10 cellular contexts compared by ENCODE assay signal in genomic region chr6:170129691-170130171, GRCh38.
DNase-seq lines count a peak whose midpoint lies in the region; ATAC-seq and TF ChIP-seq lines count a peak whose summit lies in the region.
"Had no signal": no experiment of that assay in that cellular context is flagged by ENCODE, and none has a peak within 500 bp of the region (broad histone marks: within the 10 kb centered on the region; RNA-seq: fewer than 3 reads in every experiment).

No MANE protein-coding gene starts in this region.

- no peaks in the 10 kb centered on the region for H3K4me1 Mint-ChIP-seq in CD14-positive monocyte
- H3K4me1 Mint-ChIP-seq in chondrocyte (ENCODE audit: low read depth) = peaks cover 6% of the 10 kb centered on the region
- H3K4me1 Mint-ChIP-seq in Caco-2 (ENCODE audit: low read depth, unreplicated experiment) = peaks cover 13% of the 10 kb centered on the region
- no peaks in the 10 kb centered on the region for H3K4me1 Mint-ChIP-seq in activated CD4-positive, alpha-beta T cell treated with anti-CD3 and anti-CD28 coated beads, Interleukin-2, amount 10 ng/mL, durations not matched to agents 7 days and 5 days
- H3K4me1 Mint-ChIP-seq in HFFc6 (ENCODE audit: low read depth) = no peaks in the 10 kb centered on the region

- H3K4me1 ChIP-seq in Caco-2 = peaks cover 14% of the 10 kb centered on the region

- peaks cover 0 to 2% (median 0%) of the 10 kb centered on the region in 7 donors for H3K9me3 Mint-ChIP-seq in CD14-positive monocyte
- no peaks in the 10 kb centered on the region for H3K9me3 Mint-ChIP-seq in chondrocyte (ENCODE audit: low read depth)
- H3K9me3 Mint-ChIP-seq in Caco-2 (ENCODE audit: unreplicated experiment) = no peaks in the 10 kb centered on the region
- no peaks in the 10 kb centered on the region for H3K9me3 Mint-ChIP-seq in activated CD4-positive, alpha-beta T cell treated with anti-CD3 and anti-CD28 coated beads, Interleukin-2, amount 10 ng/mL, durations not matched to agents 7 days and 5 days
- H3K9me3 Mint-ChIP-seq in HFFc6 = peaks cover 55% of the 10 kb centered on the region

- H3K36me3 ChIP-seq in Caco-2 (ENCODE audit: control insufficient read depth, insufficient read depth, low read length) = no peaks in the 10 kb centered on the region

- CTCF ChIA-PET in Caco-2 (lab: Charles Lee) = no interaction called here
- CTCF ChIA-PET in activated CD4-positive, alpha-beta T cell treated with anti-CD3 and anti-CD28 coated beads, Interleukin-2, amount 10 ng/mL, durations not matched to agents 7 days and 5 days (lab: Charles Lee) = no interaction called here

- POLR2A ChIA-PET in Caco-2 (lab: Charles Lee) = no interaction called here
- POLR2A ChIA-PET in activated CD4-positive, alpha-beta T cell treated with anti-CD3 and anti-CD28 coated beads, Interleukin-2, amount 10 ng/mL, durations not matched to agents 7 days and 5 days (lab: Charles Lee) = no interaction called here

- intact Hi-C loops in CD14-positive monocyte (cut with micrococcal nuclease) = no loop called here
- intact Hi-C loops in Caco-2 (cut with micrococcal nuclease; ENCODE audit: unreplicated experiment) = no loop called here

- H3K4me3 ChIP-seq in Caco-2 (ENCODE audit: low read depth, low read length) = no peak overlapping the region

- BruUV-seq in Caco-2 (replicated peaks; lab: Mats Ljungman, UMichigan) = no TSS peak

- H3K36me3 Mint-ChIP-seq in CD14-positive monocyte (no peaks in the 10 kb centered on the region), chondrocyte (ENCODE audit: low read depth) (no peaks in the 10 kb centered on the region), Caco-2 (ENCODE audit: insufficient read depth, unreplicated experiment) (peaks cover 4% of the 10 kb centered on the region), HFFc6 (ENCODE audit: low read depth) (no peaks in the 10 kb centered on the region; the same call in 1 of the 2 replicates)
- H3K36me3 Mint-ChIP-seq in activated CD4-positive, alpha-beta T cell treated with anti-CD3 and anti-CD28 coated beads, Interleukin-2, amount 10 ng/mL, durations not matched to agents 7 days and 5 days (ENCODE audit: low read depth) = no peaks in the 10 kb centered on the region

- H3K27me3 ChIP-seq in Caco-2 (replicated peaks; ENCODE audit: control insufficient read depth, insufficient read depth, low read length) = no peaks in the 10 kb centered on the region

- H3K27me3 Mint-ChIP-seq in CD14-positive monocyte (ENCODE audit: low read depth in 3 of 3) = peaks cover 3 to 7% (median 6%) of the 10 kb centered on the region in 3 donors
- peaks cover 14% of the 10 kb centered on the region for H3K27me3 Mint-ChIP-seq in chondrocyte (ENCODE audit: low read depth)
- H3K27me3 Mint-ChIP-seq in Caco-2 (ENCODE audit: insufficient read depth, unreplicated experiment) = no peaks in the 10 kb centered on the region
- no peaks in the 10 kb centered on the region for H3K27me3 Mint-ChIP-seq in activated CD4-positive, alpha-beta T cell treated with anti-CD3 and anti-CD28 coated beads, Interleukin-2, amount 10 ng/mL, durations not matched to agents 7 days and 5 days
- peaks cover 2% of the 10 kb centered on the region; the same call in 1 of the 2 replicates for H3K27me3 Mint-ChIP-seq in HFFc6 (ENCODE audit: insufficient read depth)

- H3K27ac Mint-ChIP-seq in CD14-positive monocyte (peak overlapping the region in 1 of 7 donors; percentile 46), chondrocyte (ENCODE audit: unreplicated experiment) (peak overlapping the region; percentile 77), Caco-2 (ENCODE audit: unreplicated experiment) (no peak overlapping the region), HFFc6 (no peak overlapping the region)
- no peak overlapping the region for H3K27ac Mint-ChIP-seq in activated CD4-positive, alpha-beta T cell treated with anti-CD3 and anti-CD28 coated beads, Interleukin-2, amount 10 ng/mL, durations not matched to agents 7 days and 5 days

- peak; percentile 28 for DNase-seq in CD14-positive monocyte (ENCODE audit: low spot score)
- DNase-seq in NCI-H146 treated with DMSO at 0.1 percent for 48 hours (lab: John Stamatoyannopoulos, UW; ENCODE audit: unreplicated experiment) = peak; percentile 91
- DNase-seq in chondrocyte (ENCODE audit: low spot score) = peak; percentile 93
- peak; percentile 56 for DNase-seq in mucosa of gallbladder (ENCODE audit: low spot score)
- no peak for DNase-seq in Caco-2
- no peak for DNase-seq in activated CD4-positive, alpha-beta T cell treated with anti-CD3 and anti-CD28 coated beads, Interleukin-2, amount 10 ng/mL, durations not matched to agents 7 days and 5 days
- no peak for DNase-seq in HFFc6
- DNase-seq: cerebellar nuclear complex, DND-41 had no signal

- ATAC-seq in GM21717 (IDR thresholded peaks at IDR 0.05; ENCODE audit: unreplicated experiment) = no peak

- H3K9me3 ChIP-seq in Caco-2 = no peaks in the 10 kb centered on the region

- H3K4me3 Mint-ChIP-seq in CD14-positive monocyte (no peak overlapping the region), chondrocyte (ENCODE audit: unreplicated experiment) (no peak overlapping the region), Caco-2 (ENCODE audit: unreplicated experiment) (no peak overlapping the region), HFFc6 (no peak overlapping the region)
- H3K4me3 Mint-ChIP-seq in activated CD4-positive, alpha-beta T cell treated with anti-CD3 and anti-CD28 coated beads, Interleukin-2, amount 10 ng/mL, durations not matched to agents 7 days and 5 days = no peak overlapping the region

- no peak for TF ChIP-seq CTCF in CD14-positive monocyte (IDR thresholded peaks at IDR 0.05)
- no peak for TF ChIP-seq CTCF in chondrocyte (IDR thresholded peaks at IDR 0.05)
- no peak for TF ChIP-seq CTCF in Caco-2 (IDR thresholded peaks at IDR 0.05; ENCODE audit: insufficient read depth in 1 of 2, low read depth in 1 of 2, low read length in 1 of 2, severe bottlenecking in 1 of 2, unreplicated experiment in 1 of 2)
- no peak for TF ChIP-seq CTCF in HFFc6 (IDR thresholded peaks at IDR 0.05)

Comparison
In these comparisons a context has a peak if more than half of its experiments do, and no peak if none do; other contexts are left out.
1. DNase-seq: peak in CD14-positive monocyte (single experiment), NCI-H146 treated with DMSO at 0.1 percent for 48 hours (single experiment), chondrocyte (single experiment) and mucosa of gallbladder (single experiment); none in Caco-2 (0 of 2), activated CD4-positive, alpha-beta T cell treated with anti-CD3 and anti-CD28 coated beads, Interleukin-2, amount 10 ng/mL, durations not matched to agents 7 days and 5 days (single experiment) and HFFc6 (single experiment).